19 cellular contexts compared by ENCODE assay signal in genomic region chr9:16598316-16598715, GRCh38.
DNase-seq lines count a peak whose midpoint lies in the region; FAIRE-seq and TF ChIP-seq lines count a peak whose summit lies in the region.
"Had no signal": no experiment of that assay in that cellular context is flagged by ENCODE, and none has a peak within 500 bp of the region (broad histone marks: within the 10 kb centered on the region; RNA-seq: fewer than 3 reads in every experiment).

No MANE protein-coding gene starts in this region.

- peak; percentile 58 for FAIRE-seq in H54 (lab: Jason Lieb, UNC)
- FAIRE-seq: GM12892, HTR-8/SVneo had no signal

- H3K9ac ChIP-seq in SK-N-MC (ENCODE audit: insufficient read length) (peak overlapping the region; percentile 4), mesenchymal stem cell (ENCODE audit: low read length) (no peak overlapping the region)

- peak overlapping the region; percentile 89 for H3K27ac ChIP-seq in SK-N-MC
- no peak overlapping the region for H3K27ac ChIP-seq in mesenchymal stem cell (ENCODE audit: low read length, poor library complexity, severe bottlenecking)
- H3K27ac ChIP-seq in substantia nigra (ENCODE audit: low read depth, low read length, poor library complexity, severe bottlenecking): no peak overlapping the region

- no peak overlapping the region for H3K4me2 ChIP-seq in mesenchymal stem cell (ENCODE audit: low read length, poor library complexity, severe bottlenecking)

- H3K23ac ChIP-seq in mesenchymal stem cell (ENCODE audit: low read length in 2 of 2): no peak overlapping the region

- H2BK15ac ChIP-seq in mesenchymal stem cell (ENCODE audit: low read depth, poor library complexity, severe bottlenecking): no peak overlapping the region

- WGBS in mesenchymal stem cell: 84% methylated on average over 3 of the region's 3 CpGs

- H2BK120ac ChIP-seq in mesenchymal stem cell (ENCODE audit: low read depth, low read length): no peak overlapping the region

- no peaks in the 10 kb centered on the region for H3K27me3 ChIP-seq in mesenchymal stem cell (ENCODE audit: control insufficient read depth in 1 of 2, insufficient read depth in 1 of 2, low read length in 2 of 2)

- H3K18ac ChIP-seq in mesenchymal stem cell (ENCODE audit: low read depth in 1 of 2, low read length in 2 of 2): peak overlapping the region in 1 of 2 experiments; percentile 21

- H2AK5ac ChIP-seq in mesenchymal stem cell (ENCODE audit: low read length, severe bottlenecking): peak overlapping the region; percentile 54

- peaks cover 2% of the 10 kb centered on the region for H3K4me1 ChIP-seq in mesenchymal stem cell (ENCODE audit: control insufficient read depth, insufficient read depth, low read depth, low read length)

- no peak overlapping the region for H4K91ac ChIP-seq in mesenchymal stem cell (ENCODE audit: low read length)

- peaks cover 15% of the 10 kb centered on the region for H3K79me1 ChIP-seq in mesenchymal stem cell (replicated peaks; ENCODE audit: low read length, poor library complexity, severe bottlenecking)

- H2BK12ac ChIP-seq in mesenchymal stem cell (ENCODE audit: low read length in 2 of 2): no peak overlapping the region

- no peak overlapping the region for H2BK5ac ChIP-seq in mesenchymal stem cell (ENCODE audit: low read depth, low read length, poor library complexity, severe bottlenecking)

- H4K8ac ChIP-seq in mesenchymal stem cell (ENCODE audit: low read length): no peak overlapping the region

- H3K9me3 ChIP-seq in SK-N-MC (ENCODE audit: low read depth, low read length): no peaks in the 10 kb centered on the region
- H3K9me3 ChIP-seq in mesenchymal stem cell (ENCODE audit: control insufficient read depth, low read length): no peaks in the 10 kb centered on the region

- H2AFZ ChIP-seq in mesenchymal stem cell (ENCODE audit: low read depth, low read length): no peak overlapping the region

- no peak for TF ChIP-seq POLR2A in H54 (IDR thresholded peaks at IDR 0.05; ENCODE audit: low read depth, low read length)

- no peak overlapping the region for H3K4ac ChIP-seq in mesenchymal stem cell (ENCODE audit: low read depth in 1 of 2, low read length in 2 of 2)

- H3K14ac ChIP-seq in mesenchymal stem cell (ENCODE audit: low read length in 2 of 2): no peak overlapping the region

- no peak for TF ChIP-seq CTCF in choroid plexus epithelial cell (conservative IDR thresholded peaks at IDR 0.05; ENCODE audit: low read depth, low read length)

- H3K36me3 ChIP-seq in SK-N-MC (ENCODE audit: insufficient read depth, low read length) (no peaks in the 10 kb centered on the region), mesenchymal stem cell (ENCODE audit: control insufficient read depth in 1 of 2, insufficient read depth in 2 of 2, low read depth in 1 of 2, low read length in 2 of 2) (peaks cover 0 to 11% of the 10 kb centered on the region in 2 experiments)

- H3K4me3 ChIP-seq in SK-N-MC (peak overlapping the region; percentile 56), choroid plexus epithelial cell (ENCODE audit: low read depth, low read length) (no peak overlapping the region), mesenchymal stem cell (ENCODE audit: insufficient read depth in 1 of 2, low read depth in 1 of 2, low read length in 2 of 2) (no peak overlapping the region)

- DNase-seq in H54 (ENCODE audit: insufficient read length, low spot score) (no peak), SK-N-MC (ENCODE audit: low read depth, low spot score) (no peak), choroid plexus epithelial cell (ENCODE audit: low read depth) (peak; percentile 54), mesenchymal stem cell (no peak), pons (ENCODE audit: low spot score) (no peak), AG08396 (ENCODE audit: low spot score) (no peak), substantia nigra (lab: John Stamatoyannopoulos, UW) (no peak)
- DNase-seq: Calu3; CD4-positive, CD25-positive, alpha-beta regulatory T cell; DMS79; GDM1; GOT3; HFFc6; NCI-H1048; NCI-H446; NCI-H774; Right ventricle myocardium superior had no signal
